ENCODE assay signal across 27 cellular contexts in genomic region chr12:81360916-81361315, GRCh38.
"Had no signal": no experiment of that assay in that cellular context is flagged by ENCODE, and none has a peak within 500 bp of the region (broad histone marks: within the 10 kb centered on the region; RNA-seq: fewer than 3 reads in every experiment).

No MANE protein-coding gene starts in this region.

- H3K27me3 ChIP-seq: ascending aorta, body of pancreas, Peyer's patch, SJCRH30 had no signal

- H3K36me3 ChIP-seq: ascending aorta, Peyer's patch, SJCRH30, WERI-Rb-1 had no signal

- ATAC-seq: activated CD4-positive, CD25-positive, alpha-beta regulatory T cell treated with anti-CD3 and anti-CD28 coated beads, Interleukin-2, amount 50 U/mL, for 24 hours; activated CD8-positive, alpha-beta T cell treated with anti-CD3 and anti-CD28 coated beads for 36 hours; body of pancreas had no signal

- DNase-seq: activated CD4-positive, alpha-beta T cell treated with anti-CD3 and anti-CD28 coated beads for 4 hours; activated CD8-positive, alpha-beta memory T cell treated with anti-CD3 and anti-CD28 coated beads, Interleukin-2, amount 50 U/mL, for 48 hours; activated CD8-positive, alpha-beta T cell treated with anti-CD3 and anti-CD28 coated beads for 36 hours; activated effector memory CD4-positive, alpha-beta T cell treated with Interleukin-2 at 50 U/mL for 16 hours; activated naive CD4-positive, alpha-beta T cell; activated T-cell treated with anti-CD3 and anti-CD28 coated beads, Interleukin-2, amount 50 U/mL, for 1 hour; body of pancreas; KG1; NCI-H1092; NCI-H1417 treated with DMSO at 0.1 percent for 48 hours; NCI-H1694; NCI-H2029; NCI-H2107; NCI-H2171 treated with DMSO at 0.1 percent for 48 hours; NCI-H226; NCI-H526; NK-92 treated with Interleukin-12 subunit alpha and Interleukin-12 subunit beta, amount 100 ng/mL, for 24 hours; Peyer's patch; Right ventricle myocardium superior; SJCRH30; SK-N-SH; T-helper 1 cell; WERI-Rb-1 had no signal

- H3K4me3 ChIP-seq: ascending aorta, body of pancreas, Peyer's patch, SJCRH30 had no signal

- H3K9me3 ChIP-seq: ascending aorta, body of pancreas, Peyer's patch, SJCRH30, SK-N-SH had no signal

- H3K4me1 ChIP-seq: ascending aorta, body of pancreas, Peyer's patch, SJCRH30 had no signal

- FAIRE-seq: bronchial epithelial cell had no signal

- H3K27ac ChIP-seq: ascending aorta, body of pancreas, Peyer's patch, RWPE1, SJCRH30, WERI-Rb-1 had no signal
